ENCODE assay signal across 10 cellular contexts in the genomic region with DNA sequence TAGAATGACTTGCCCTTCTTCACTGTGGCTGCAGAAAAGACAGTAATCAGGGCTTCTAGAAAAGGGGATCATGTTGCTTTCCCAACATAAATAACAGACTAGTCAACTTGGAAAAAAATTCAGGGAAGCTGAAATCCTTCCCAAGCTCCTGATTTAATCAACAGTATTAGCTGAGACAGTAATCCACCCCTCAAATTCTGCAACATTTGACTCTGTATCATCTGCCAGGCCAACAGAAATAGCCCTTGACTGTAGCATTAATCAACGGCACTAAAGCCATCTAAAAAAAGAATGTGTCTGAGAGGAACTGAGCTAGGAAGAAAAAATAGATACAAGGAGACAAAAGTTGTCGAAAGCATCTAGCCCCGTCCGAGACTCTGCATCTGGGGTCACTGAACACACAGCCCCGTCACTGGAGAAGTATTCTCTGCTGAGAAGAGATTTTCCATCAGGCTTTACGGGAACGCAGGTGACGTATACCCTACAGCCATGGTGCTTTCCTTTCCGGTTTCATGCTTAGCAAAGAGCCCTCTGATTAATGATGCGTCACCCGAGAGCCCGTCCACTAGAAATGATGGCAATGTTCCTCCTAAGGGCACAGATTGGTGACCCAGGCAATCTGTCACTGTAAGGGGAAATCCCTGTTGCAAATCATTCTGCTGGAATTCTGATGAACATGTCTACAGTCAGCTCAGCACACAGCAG. TPM values are rescaled to one million over a fixed set of nuclear protein-coding genes. Genes with fewer than 3 reads are reported as not detected.
DNase-seq lines count a peak whose midpoint lies in the region; ATAC-seq and TF ChIP-seq lines count a peak whose summit lies in the region.
"Had no signal": no experiment of that assay in that cellular context is flagged by ENCODE, and none has a peak within 500 bp of the region (broad histone marks: within the 10 kb centered on the region; RNA-seq: fewer than 3 reads in every experiment).

No MANE protein-coding gene starts in this region.

- TF ChIP-seq POLR2A in gastroesophageal sphincter (IDR thresholded peaks at IDR 0.05) (no peak), stomach (IDR thresholded peaks at IDR 0.05) (no peak)

- H3K4me1 Mint-ChIP-seq in activated T-helper 1 cell treated with anti-CD3 and anti-CD28 coated beads, Interleukin-12 subunit alpha, Interleukin-12 subunit beta, Interleukin-2, Interleukin-4 antibody, amounts not matched to agents 30 ng/mL and 10 ng/mL and 1 ng/mL, durations not matched to agents 14 hours and 24 hours and 36 hours (ENCODE audit: low read depth): no peaks in the 10 kb centered on the region
- H3K4me1 Mint-ChIP-seq: central memory CD8-positive, alpha-beta T cell had no signal

- no peak overlapping the region for H3K4me3 Mint-ChIP-seq in activated T-helper 1 cell treated with anti-CD3 and anti-CD28 coated beads, Interleukin-12 subunit alpha, Interleukin-12 subunit beta, Interleukin-2, Interleukin-4 antibody, amounts not matched to agents 30 ng/mL and 10 ng/mL and 1 ng/mL, durations not matched to agents 14 hours and 24 hours and 36 hours
- H3K4me3 Mint-ChIP-seq: central memory CD8-positive, alpha-beta T cell had no signal

- no peak overlapping the region for H3K27ac Mint-ChIP-seq in activated T-helper 1 cell treated with anti-CD3 and anti-CD28 coated beads, Interleukin-12 subunit alpha, Interleukin-12 subunit beta, Interleukin-2, Interleukin-4 antibody, amounts not matched to agents 30 ng/mL and 10 ng/mL and 1 ng/mL, durations not matched to agents 14 hours and 24 hours and 36 hours

- H3K36me3 ChIP-seq in gastroesophageal sphincter (no peaks in the 10 kb centered on the region), stomach (no peaks in the 10 kb centered on the region)

- H3K27me3 Mint-ChIP-seq in activated T-helper 1 cell treated with anti-CD3 and anti-CD28 coated beads, Interleukin-12 subunit alpha, Interleukin-12 subunit beta, Interleukin-2, Interleukin-4 antibody, amounts not matched to agents 30 ng/mL and 10 ng/mL and 1 ng/mL, durations not matched to agents 14 hours and 24 hours and 36 hours (ENCODE audit: insufficient read depth): no peaks in the 10 kb centered on the region
- H3K27me3 Mint-ChIP-seq: central memory CD8-positive, alpha-beta T cell had no signal

- peak; percentile 45 for DNase-seq in GOT3 (lab: John Stamatoyannopoulos, UW)
- DNase-seq in RPMI7951 (ENCODE audit: low read depth): peak; percentile 96
- DNase-seq in stomach: no peak
- no peak for DNase-seq in activated naive CD4-positive, alpha-beta T cell treated with anti-CD3 and anti-CD28 coated beads, Interleukin-2, amount 50 U/mL, for 16 hours
- no peak for DNase-seq in activated T-helper 1 cell treated with anti-CD3 and anti-CD28 coated beads, Interleukin-12 subunit alpha, Interleukin-12 subunit beta, Interleukin-2, Interleukin-4 antibody, amounts not matched to agents 30 ng/mL and 10 ng/mL and 1 ng/mL, durations not matched to agents 14 hours and 24 hours and 36 hours (ENCODE audit: low spot score)
- DNase-seq in NK-92 treated with Interleukin-12 subunit alpha and Interleukin-12 subunit beta, amount 100 ng/mL, for 24 hours (lab: John Stamatoyannopoulos, UW): no peak

- no peak for TF ChIP-seq CTCF in gastroesophageal sphincter (IDR thresholded peaks at IDR 0.05)
- no peak for TF ChIP-seq CTCF in stomach (IDR thresholded peaks at IDR 0.05)

- H3K4me3 ChIP-seq in gastroesophageal sphincter: peak overlapping the region; percentile 4 to 10
- no peak overlapping the region for H3K4me3 ChIP-seq in stomach

- intact Hi-C loops in stomach (cut with DNase I; ENCODE audit: low total_unique reads): no loop called here
- intact Hi-C loops in activated T-helper 1 cell treated with anti-CD3 and anti-CD28 coated beads, Interleukin-12 subunit alpha, Interleukin-12 subunit beta, Interleukin-2, Interleukin-4 antibody, amounts not matched to agents 30 ng/mL and 10 ng/mL and 1 ng/mL, durations not matched to agents 14 hours and 24 hours and 36 hours (cut with micrococcal nuclease): no loop called here

- 2% methylated on average over 4 of the region's 12 CpGs; no CpG with 5 or more reads in 1 of the 2 donors for WGBS in gastroesophageal sphincter (ENCODE audit: low coverage in 1 of 2), 2 donors
- WGBS in stomach, 5 donors: 25 to 72% (median 67%) methylated on average over 12 of the region's 12 CpGs

- TF ChIP-seq EP300 in gastroesophageal sphincter (IDR thresholded peaks at IDR 0.05) (no peak), stomach (IDR thresholded peaks at IDR 0.05) (peak; percentile 40)

- H3K27me3 ChIP-seq in gastroesophageal sphincter: no peaks in the 10 kb centered on the region
- H3K27me3 ChIP-seq in stomach: no peaks in the 10 kb centered on the region

- H3K4me1 ChIP-seq in gastroesophageal sphincter (peaks cover 0 to 12% (median 8%) of the 10 kb centered on the region in 3 donors), stomach (no peaks in the 10 kb centered on the region)

- H3K27ac ChIP-seq in gastroesophageal sphincter (peak overlapping the region; percentile 19 to 81 (median 70)), stomach (peak overlapping the region in 3 of 5 donors; percentile 20 to 58 (median 50))
- H3K27ac ChIP-seq: KMS-11 had no signal

- H3K9me3 Mint-ChIP-seq in activated T-helper 1 cell treated with anti-CD3 and anti-CD28 coated beads, Interleukin-12 subunit alpha, Interleukin-12 subunit beta, Interleukin-2, Interleukin-4 antibody, amounts not matched to agents 30 ng/mL and 10 ng/mL and 1 ng/mL, durations not matched to agents 14 hours and 24 hours and 36 hours: no peaks in the 10 kb centered on the region
- H3K9me3 Mint-ChIP-seq: central memory CD8-positive, alpha-beta T cell had no signal

- no peaks in the 10 kb centered on the region for H3K9me3 ChIP-seq in gastroesophageal sphincter
- no peaks in the 10 kb centered on the region for H3K9me3 ChIP-seq in stomach

- H3K36me3 Mint-ChIP-seq in activated T-helper 1 cell treated with anti-CD3 and anti-CD28 coated beads, Interleukin-12 subunit alpha, Interleukin-12 subunit beta, Interleukin-2, Interleukin-4 antibody, amounts not matched to agents 30 ng/mL and 10 ng/mL and 1 ng/mL, durations not matched to agents 14 hours and 24 hours and 36 hours (ENCODE audit: low read depth): no peaks in the 10 kb centered on the region

- ATAC-seq in gastroesophageal sphincter (peak; percentile 91), GM21737 (IDR thresholded peaks at IDR 0.05; ENCODE audit: unreplicated experiment) (no peak)

RNA-seq across cellular contexts. Expression of a gene that starts 42.1 kb away (rescaled TPM):
- total RNA-seq in RPMI7951 (2014; rRNA removed; shearing (Covaris generic)): 19.2 and 23.7 TPM in 2 replicates
- 10 to 100 TPM; 30.0 to 85.3 (median 52.3) TPM for total RNA-seq in gastroesophageal sphincter
- total RNA-seq in stomach: 100 to 1,000 TPM in 1 of 5 donors, 10 to 100 TPM in 4; 28.1 to 157 (median 51.9) TPM
- 10 to 100 TPM in 1 of 3 donors, 1 to 10 TPM in 2; 6.9 to 11.6 (median 8.8) TPM for polyA plus RNA-seq in stomach
- 40.4 and 47.2 TPM in 2 replicates for total RNA-seq in activated T-helper 1 cell treated with anti-CD3 and anti-CD28 coated beads, Interleukin-12 subunit alpha, Interleukin-12 subunit beta, Interleukin-2, Interleukin-4 antibody, amounts not matched to agents 30 ng/mL and 10 ng/mL and 1 ng/mL, durations not matched to agents 14 hours and 24 hours and 36 hours

Comparison
In these comparisons a context has a peak if more than half of its experiments do, and no peak if none do; other contexts are left out.
1. DNase-seq: peak in GOT3 (single experiment) and RPMI7951 (single experiment); none in stomach (single experiment), activated naive CD4-positive, alpha-beta T cell treated with anti-CD3 and anti-CD28 coated beads, Interleukin-2, amount 50 U/mL, for 16 hours (single experiment), activated T-helper 1 cell treated with anti-CD3 and anti-CD28 coated beads, Interleukin-12 subunit alpha, Interleukin-12 subunit beta, Interleukin-2, Interleukin-4 antibody, amounts not matched to agents 30 ng/mL and 10 ng/mL and 1 ng/mL, durations not matched to agents 14 hours and 24 hours and 36 hours (single experiment) and NK-92 treated with Interleukin-12 subunit alpha and Interleukin-12 subunit beta, amount 100 ng/mL, for 24 hours (single experiment).
2. H3K4me3 ChIP-seq: peak in gastroesophageal sphincter (2 of 2); none in stomach (0 of 4).